ENCODE assay signal across 9 cellular contexts in the genomic region with DNA sequence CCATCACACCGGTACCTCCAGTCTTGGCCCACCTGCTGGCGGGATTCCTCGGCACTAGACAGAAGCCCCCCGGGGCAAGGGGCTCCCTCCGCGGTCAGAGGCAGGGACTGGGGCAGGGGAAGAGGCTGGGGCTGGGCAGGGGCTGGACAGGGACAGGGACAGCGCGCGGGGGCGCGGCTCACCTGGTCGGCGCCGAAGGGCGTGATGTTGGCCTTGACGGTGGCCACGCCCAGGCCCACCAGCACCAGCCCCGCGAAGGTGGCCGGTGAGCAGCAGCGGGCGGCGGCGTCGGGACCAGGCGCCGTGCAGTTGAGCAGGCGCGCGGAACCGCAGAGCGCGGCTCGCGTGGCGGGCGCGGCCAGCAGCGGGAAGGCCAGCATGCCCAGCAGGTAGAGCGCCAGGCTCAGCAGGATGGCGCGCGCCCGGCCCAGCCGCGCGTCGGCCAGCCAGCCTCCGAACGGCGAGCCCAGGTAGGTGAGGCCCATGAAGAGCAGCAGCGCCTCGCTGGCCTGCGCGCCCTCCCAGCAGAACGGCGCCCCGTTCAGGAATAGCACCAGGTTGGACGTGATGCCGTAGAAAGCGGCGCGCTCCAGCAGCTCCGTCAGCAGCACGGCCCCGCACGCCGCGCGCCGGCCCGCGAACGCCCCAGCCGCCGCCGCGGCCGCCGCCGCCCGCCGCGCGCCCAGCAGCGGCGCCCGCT. TPM values are rescaled to one million over a fixed set of nuclear protein-coding genes. Genes with fewer than 3 reads are reported as not detected.
DNase-seq lines count a peak whose midpoint lies in the region; ATAC-seq and TF ChIP-seq lines count a peak whose summit lies in the region.
"Had no signal": no experiment of that assay in that cellular context is flagged by ENCODE, and none has a peak within 500 bp of the region (broad histone marks: within the 10 kb centered on the region; RNA-seq: fewer than 3 reads in every experiment).

No MANE protein-coding gene starts in this region.

- H3K4me3 ChIP-seq in breast epithelium = peak overlapping the region; percentile 89 to 94 (median 94)

- TF ChIP-seq CTCF in 22Rv1 (IDR thresholded peaks at IDR 0.05) (no peak), breast epithelium (IDR thresholded peaks at IDR 0.05) (no peak)

- DNase-seq in NCI-H526 (lab: John Stamatoyannopoulos, UW) (peak; percentile 39 to 73), breast epithelium (ENCODE audit: low spot score in 2 of 2) (no peak), left lobe of liver (ENCODE audit: low spot score) (peak; percentile 56), GM19240 (ENCODE audit: insufficient read length, low spot score) (no peak)

- no peaks in the 10 kb centered on the region for H3K27me3 ChIP-seq in breast epithelium

- ATAC-seq in GM18499 (IDR thresholded peaks at IDR 0.05; ENCODE audit: insufficient read depth, unreplicated experiment) (peak; percentile 10), HG02884 (IDR thresholded peaks at IDR 0.05; ENCODE audit: unreplicated experiment) (peak; percentile 16), left lobe of liver (peak; percentile 37)

- peaks cover 0 to 6% of the 10 kb centered on the region in 2 donors for H3K9me3 ChIP-seq in breast epithelium

- TF ChIP-seq POLR2A in breast epithelium (IDR thresholded peaks at IDR 0.05) = no peak

- peaks cover 0 to 12% of the 10 kb centered on the region in 2 donors for H3K4me1 ChIP-seq in breast epithelium

- H3K27ac ChIP-seq in 22Rv1 = peak overlapping the region; percentile 89
- peak overlapping the region; percentile 84 to 92 for H3K27ac ChIP-seq in breast epithelium
- H3K27ac ChIP-seq in temporal lobe (ENCODE audit: low read depth, low read length) = peak overlapping the region; percentile 30

- no peaks in the 10 kb centered on the region for H3K36me3 ChIP-seq in breast epithelium

- intact Hi-C loops in breast epithelium (cut with DNase I; ENCODE audit: low total_unique reads) = no loop called here

RNA-seq across cellular contexts. Expression of gene SLC15A4, which starts 0.4 kb away (rescaled TPM):
- total RNA-seq in breast epithelium (10 to 100 TPM; 38.6 to 64.7 (median 41.0) TPM), left lobe of liver (11.8 TPM), temporal lobe (19.9 TPM)

RNA-seq across cellular contexts. Expression of gene GLT1D1, which starts 29.9 kb away (rescaled TPM):
- under 1 TPM; 0.16 to 0.73 (median 0.33) TPM for total RNA-seq in breast epithelium
- 15.9 TPM for total RNA-seq in left lobe of liver
- 9.6 TPM for total RNA-seq in temporal lobe
- total RNA-seq: M059J had no signal

Comparison
In these comparisons a context has a peak if more than half of its experiments do, and no peak if none do; other contexts are left out.
1. H3K27ac ChIP-seq: peak in every context shown above with its lines; median percentile 89 in 22Rv1; 88 in breast epithelium; 30 in temporal lobe.
2. DNase-seq: peak in NCI-H526 (2 of 2) and left lobe of liver (single experiment); none in breast epithelium (0 of 2) and GM19240 (single experiment).
3. Peak in every context shown above with its lines, with median percentiles within 50 percentile points of each other: ATAC-seq.